7 cellular contexts compared by ENCODE assay signal in the genomic region with DNA sequence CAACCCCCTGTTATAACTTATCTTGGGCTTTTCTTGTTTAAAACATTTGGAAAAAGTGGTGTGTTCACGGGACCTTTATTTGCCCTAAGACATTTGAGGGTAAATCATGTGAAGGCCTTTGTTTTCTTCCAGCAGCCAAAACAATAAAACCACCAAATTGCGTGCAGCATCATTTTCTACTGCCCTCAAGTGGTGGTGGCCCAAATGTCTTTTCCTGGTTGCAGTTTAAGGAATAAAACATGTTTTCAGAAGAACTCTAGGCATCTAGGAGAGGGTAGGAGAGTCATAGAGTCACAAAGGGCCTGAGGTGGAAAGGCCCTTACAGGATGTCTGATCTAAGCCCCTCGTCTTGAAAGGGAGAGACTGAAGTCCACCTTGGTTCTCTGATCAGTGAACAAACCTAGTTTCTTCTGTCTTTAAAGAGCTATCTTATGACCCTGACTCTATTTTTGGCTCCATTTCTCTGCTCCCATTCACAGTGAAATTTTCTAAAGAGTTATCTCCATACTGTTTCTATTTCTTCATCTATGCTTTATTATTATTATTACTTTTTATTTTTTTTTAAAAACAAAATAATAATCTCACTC. TPM values are rescaled to one million over a fixed set of nuclear protein-coding genes. Genes with fewer than 3 reads are reported as not detected.
A peak's percentile ranks its signal among the peaks of the same experiment; 100 is the strongest.
DNase-seq lines count a peak whose midpoint lies in the region; ATAC-seq and TF ChIP-seq lines count a peak whose summit lies in the region.

No MANE protein-coding gene starts in this region.

- TF ChIP-seq CTCF in brain microvascular endothelial cell (IDR thresholded peaks at IDR 0.05; ENCODE audit: low read depth, low read length, missing control alignments): peak; percentile 86

- H3K9me3 ChIP-seq in SJCRH30 (replicated peaks): no peaks in the 10 kb centered on the region

- H3K27me3 ChIP-seq in SJCRH30 (no peaks in the 10 kb centered on the region), brain microvascular endothelial cell (replicated peaks) (no peaks in the 10 kb centered on the region)

- DNase-seq in ELF-1 (ENCODE audit: low read depth, low spot score): peak; percentile 48
- peak; percentile 28 to 69 for DNase-seq in SJCRH30
- DNase-seq in brain microvascular endothelial cell: peak; percentile 67
- peak; percentile 92 for DNase-seq in inferior parietal cortex (ENCODE audit: extremely low spot score)
- peak; percentile 12 for DNase-seq in stimulated activated CD8-positive, alpha-beta memory T cell treated with anti-CD3 and anti-CD28 coated beads, Interleukin-12 subunit alpha, Interleukin-12 subunit beta, amount 100 ng/mL, for 4 hours (ENCODE audit: low read depth)

- no peak overlapping the region for H3K27ac ChIP-seq in SJCRH30
- H3K27ac ChIP-seq in brain microvascular endothelial cell: no peak overlapping the region

- ATAC-seq in HG03442 (IDR thresholded peaks at IDR 0.05; ENCODE audit: unreplicated experiment): peak; percentile 46
- no peak for ATAC-seq in HG02678 (IDR thresholded peaks at IDR 0.05; ENCODE audit: unreplicated experiment)

- no peaks in the 10 kb centered on the region for H3K36me3 ChIP-seq in SJCRH30
- H3K36me3 ChIP-seq in brain microvascular endothelial cell (replicated peaks): no peaks in the 10 kb centered on the region

- no peaks in the 10 kb centered on the region for H3K4me1 ChIP-seq in SJCRH30

- H3K4me3 ChIP-seq in SJCRH30 (no peak overlapping the region), brain microvascular endothelial cell (ENCODE audit: low read depth, low read length) (no peak overlapping the region)

- in situ Hi-C loops in brain microvascular endothelial cell (cut with HindIII; ENCODE audit: low pct_ligation_motif_present, low sequenced_read_pairs): no loop called here

RNA-seq across cellular contexts. Expression of a gene that starts 16.0 kb away (rescaled TPM):
- total RNA-seq in SJCRH30 (2014; rRNA removed; shearing (Covaris generic)): 30.1 and 34.7 TPM in 2 replicates

Comparison
In these comparisons a context has a peak if more than half of its experiments do, and no peak if none do; other contexts are left out.
1. DNase-seq: peak in every context shown above with its lines; median percentile 92 in inferior parietal cortex; 67 in brain microvascular endothelial cell; 48 in SJCRH30; 48 in ELF-1; 12 in stimulated activated CD8-positive, alpha-beta memory T cell treated with anti-CD3 and anti-CD28 coated beads, Interleukin-12 subunit alpha, Interleukin-12 subunit beta, amount 100 ng/mL, for 4 hours.